23 cellular contexts compared by ENCODE assay signal in genomic region chr4:33302298-33302697, GRCh38.
DNase-seq lines count a peak whose midpoint lies in the region; ATAC-seq and TF ChIP-seq lines count a peak whose summit lies in the region.
"Had no signal": no experiment of that assay in that cellular context is flagged by ENCODE, and none has a peak within 500 bp of the region (broad histone marks: within the 10 kb centered on the region; RNA-seq: fewer than 3 reads in every experiment).

No MANE protein-coding gene starts in this region.

- no peak for TF ChIP-seq CTCF in sigmoid colon (IDR thresholded peaks at IDR 0.05)
- TF ChIP-seq CTCF in RWPE1 (conservative IDR thresholded peaks at IDR 0.05; ENCODE audit: low read depth) = no peak

- CTCF ChIA-PET in RWPE1 (lab: Yijun Ruan, JAX) = interaction anchor here (0.5 to 0.7 kb wide), 2 partner anchors 262 to 919 kb away, joined by 3 read pairs; no protein-coding TSS in a partner anchor

- no peak for TF ChIP-seq POLR2A in sigmoid colon (IDR thresholded peaks at IDR 0.05)

- 45 to 60% methylated on average over 2 of the region's 2 CpGs for WGBS in sigmoid colon, 2 donors

- TF ChIP-seq EP300 in sigmoid colon (IDR thresholded peaks at IDR 0.05) = no peak

- ATAC-seq in HG02938 (IDR thresholded peaks at IDR 0.05; ENCODE audit: unreplicated experiment) = no peak
- ATAC-seq: A549; activated naive CD4-positive, alpha-beta T cell treated with anti-CD3 and anti-CD28 coated beads, Interleukin-2, amount 50 U/mL, for 72 hours; foreskin keratinocyte; left cardiac atrium; natural killer cell treated with Interleukin-12 subunit alpha and Interleukin-12 subunit beta and Interleukin-15 and Interleukin-18, amount 100 ng/mL, for 72 hours had no signal

- H3K27ac ChIP-seq in sigmoid colon = no peak overlapping the region
- no peak overlapping the region for H3K27ac ChIP-seq in RWPE1
- H3K27ac ChIP-seq: A549; BLaER1 treated with 17β-estradiol and CSF1 and Interleukin-3, amounts not matched to agents 10 nM and 100 nM; brain microvascular endothelial cell; foreskin keratinocyte; prostate gland; spleen had no signal

- H3K27me3 ChIP-seq in sigmoid colon = no peaks in the 10 kb centered on the region
- H3K27me3 ChIP-seq: BLaER1 treated with 17β-estradiol and CSF1 and Interleukin-3, amounts not matched to agents 10 nM and 100 nM; brain microvascular endothelial cell; foreskin keratinocyte; MG63; spleen had no signal

- H3K4me1 ChIP-seq in sigmoid colon = no peaks in the 10 kb centered on the region
- H3K4me1 ChIP-seq: A549, foreskin keratinocyte, prostate gland, spleen had no signal

- POLR2A ChIA-PET in RWPE1 (lab: Yijun Ruan, JAX; ENCODE audit: low non-redundant PET) = no interaction called here

- peak; percentile 31 for DNase-seq in SKM-1 treated with dmso at 0.1 percent for 144 hours (lab: John Stamatoyannopoulos, UW; ENCODE audit: unreplicated experiment)
- no peak for DNase-seq in SKM-1 (lab: John Stamatoyannopoulos, UW; ENCODE audit: unreplicated experiment)
- peak; percentile 23 for DNase-seq in SK-N-DZ (ENCODE audit: low spot score)
- DNase-seq in glomerular visceral epithelial cell (ENCODE audit: extremely low spot score) = peak; percentile 42
- DNase-seq in sigmoid colon = no peak
- no peak for DNase-seq in RWPE1 (ENCODE audit: low spot score)
- no peak for DNase-seq in retina
- DNase-seq: activated CD4-positive, CD25-positive, alpha-beta regulatory T cell; brain microvascular endothelial cell; cortex of kidney; foreskin keratinocyte; HCEC 1CT; left cardiac atrium; MG63; NCI-H187 treated with DMSO at 0.1 percent for 48 hours; SHP77 treated with DMSO at 0.1 percent for 48 hours; spleen had no signal

- intact Hi-C loops in sigmoid colon (cut with DNase I) = no loop called here

- no peaks in the 10 kb centered on the region for H3K9me3 ChIP-seq in sigmoid colon
- H3K9me3 ChIP-seq: A549, MG63, prostate gland had no signal

- no peak overlapping the region for H3K4me3 ChIP-seq in sigmoid colon
- H3K4me3 ChIP-seq: A549; BLaER1 treated with 17β-estradiol and CSF1 and Interleukin-3, amounts not matched to agents 10 nM and 100 nM; MG63; prostate gland; spleen had no signal

- no peaks in the 10 kb centered on the region for H3K36me3 ChIP-seq in sigmoid colon
- H3K36me3 ChIP-seq: BLaER1 treated with 17β-estradiol and CSF1 and Interleukin-3, amounts not matched to agents 10 nM and 100 nM; brain microvascular endothelial cell; MG63; prostate gland; spleen had no signal

Comparison
In these comparisons a context has a peak if more than half of its experiments do, and no peak if none do; other contexts are left out.
1. DNase-seq: peak in SKM-1 treated with dmso at 0.1 percent for 144 hours (single experiment), SK-N-DZ (single experiment) and glomerular visceral epithelial cell (single experiment); none in SKM-1 (single experiment), sigmoid colon (single experiment), RWPE1 (single experiment) and retina (single experiment).